8 cellular contexts compared by ENCODE assay signal in the genomic region with DNA sequence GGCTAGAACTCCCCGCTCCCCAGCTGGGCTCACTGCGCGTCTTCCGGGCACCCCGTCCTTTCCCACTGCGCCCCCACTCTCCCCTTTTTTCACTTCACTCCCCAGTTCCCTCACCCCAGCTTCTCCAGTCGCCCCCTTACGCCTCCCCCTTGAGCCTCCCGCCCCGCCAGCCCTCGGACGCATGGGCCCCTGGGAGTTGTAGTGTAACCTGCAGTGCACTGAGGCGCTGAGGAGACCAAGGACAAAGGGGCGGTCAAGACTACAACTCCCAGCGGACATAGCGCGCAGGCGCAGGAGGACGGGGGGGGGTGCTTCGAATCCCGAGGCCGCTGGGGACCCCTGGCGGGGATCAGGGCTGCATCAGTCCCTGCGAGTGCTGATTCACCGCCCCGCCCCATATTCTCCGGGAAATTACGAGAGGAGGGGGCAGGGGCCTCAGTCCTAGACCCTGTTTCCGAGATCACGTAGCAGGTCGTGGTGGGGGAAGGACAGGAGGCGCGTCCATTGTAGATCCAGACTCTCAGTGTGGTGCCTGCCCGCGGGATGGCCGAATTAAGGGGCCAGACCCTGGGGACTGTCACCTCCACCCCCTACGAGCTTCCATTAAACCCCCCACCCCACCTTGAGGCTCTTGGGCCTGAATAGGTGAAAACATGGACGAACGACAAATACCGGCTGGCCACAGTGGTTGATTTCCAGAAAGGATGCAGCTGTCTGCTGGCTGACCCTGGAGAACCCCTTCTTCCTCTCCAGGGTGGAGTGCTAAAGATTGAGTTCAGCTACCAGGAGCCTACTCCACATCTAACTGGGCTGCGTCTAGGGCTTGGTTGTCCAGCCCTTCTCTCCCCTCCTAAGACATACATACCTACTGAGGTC. TPM values are rescaled to one million over a fixed set of nuclear protein-coding genes. Genes with fewer than 3 reads are reported as not detected.
DNase-seq lines count a peak whose midpoint lies in the region; ATAC-seq and TF ChIP-seq lines count a peak whose summit lies in the region.

No MANE protein-coding gene starts in this region.

- H3K4me3 Mint-ChIP-seq in activated naive CD8-positive, alpha-beta T cell treated with anti-CD3 and anti-CD28 coated beads, Interleukin-2, amount 50 U/mL, for 24 hours, result peak overlapping the region; percentile 94

- peak overlapping the region; percentile 87 for H3K27ac Mint-ChIP-seq in activated naive CD8-positive, alpha-beta T cell treated with anti-CD3 and anti-CD28 coated beads, Interleukin-2, amount 50 U/mL, for 24 hours

- TF ChIP-seq CTCF in GM12874 (IDR thresholded peaks at IDR 0.05; ENCODE audit: insufficient read depth, low read depth, low read length) (peak; percentile 81), SU-DHL-6 (IDR thresholded peaks at IDR 0.05; ENCODE audit: insufficient read depth, low read length, poor library complexity, severe bottlenecking) (peak; percentile 77), cardiac muscle cell (IDR thresholded peaks at IDR 0.05; ENCODE audit: low read depth, low read length) (peak; percentile 82), parathyroid adenoma (IDR thresholded peaks at IDR 0.05) (peak; percentile 88), transverse colon (IDR thresholded peaks at IDR 0.05) (peak; percentile 59 to 96 (median 71))

- peak; percentile 66 for TF ChIP-seq EP300 in transverse colon (IDR thresholded peaks at IDR 0.05; ENCODE audit: low read depth)

- DNase-seq in NCI-H1417 (lab: John Stamatoyannopoulos, UW) (peak; percentile 99 to 100 (median 99)), cardiac muscle cell (ENCODE audit: low read depth in 1 of 2, low spot score in 1 of 2) (peak; percentile 98 to 99), transverse colon (peak; percentile 96)
- peak; percentile 92 for DNase-seq in activated naive CD8-positive, alpha-beta T cell treated with anti-CD3 and anti-CD28 coated beads, Interleukin-2, amount 50 U/mL, for 24 hours

- peaks cover 37% of the 10 kb centered on the region for H3K36me3 Mint-ChIP-seq in activated naive CD8-positive, alpha-beta T cell treated with anti-CD3 and anti-CD28 coated beads, Interleukin-2, amount 50 U/mL, for 24 hours (ENCODE audit: low read depth)

- H3K27ac ChIP-seq in SU-DHL-6 (ENCODE audit: low read depth, low read length) (peak overlapping the region; percentile 77), cardiac muscle cell (peak overlapping the region; percentile 98), parathyroid adenoma (peak overlapping the region; percentile 97), transverse colon (peak overlapping the region; percentile 99 to 100 (median 100))

- peaks cover 17% of the 10 kb centered on the region for H3K4me1 ChIP-seq in cardiac muscle cell (ENCODE audit: low read depth)
- H3K4me1 ChIP-seq in parathyroid adenoma, result no peaks in the 10 kb centered on the region
- H3K4me1 ChIP-seq in transverse colon, result peaks cover 10 to 45% (median 30%) of the 10 kb centered on the region in 4 donors

- peaks cover 4% of the 10 kb centered on the region for H3K9me3 Mint-ChIP-seq in activated naive CD8-positive, alpha-beta T cell treated with anti-CD3 and anti-CD28 coated beads, Interleukin-2, amount 50 U/mL, for 24 hours

- H3K9me3 ChIP-seq in SU-DHL-6 (ENCODE audit: insufficient read depth, low read length) (no peaks in the 10 kb centered on the region), cardiac muscle cell (ENCODE audit: low read depth) (no peaks in the 10 kb centered on the region), parathyroid adenoma (ENCODE audit: control insufficient read depth, low read length) (no peaks in the 10 kb centered on the region), transverse colon (no peaks in the 10 kb centered on the region)

- H3K27me3 ChIP-seq in SU-DHL-6 (ENCODE audit: low read length) (no peaks in the 10 kb centered on the region), cardiac muscle cell (no peaks in the 10 kb centered on the region), parathyroid adenoma (ENCODE audit: control insufficient read depth, insufficient read depth, low read length) (no peaks in the 10 kb centered on the region), transverse colon (no peaks in the 10 kb centered on the region)

- H4K20me1 ChIP-seq in SU-DHL-6 (ENCODE audit: low read depth, low read length), result peaks cover 30% of the 10 kb centered on the region

- H2AFZ ChIP-seq in SU-DHL-6 (ENCODE audit: low read depth, low read length, severe bottlenecking) (peak overlapping the region; percentile 97), parathyroid adenoma (peak overlapping the region; percentile 90)

- ATAC-seq in HG02798 (IDR thresholded peaks at IDR 0.05; ENCODE audit: poor library complexity, unreplicated experiment), result peak; percentile 90
- ATAC-seq in activated naive CD8-positive, alpha-beta T cell treated with anti-CD3 and anti-CD28 coated beads, Interleukin-2, amount 50 U/mL, for 24 hours, result peak; percentile 99

- TF ChIP-seq POLR2A in transverse colon (IDR thresholded peaks at IDR 0.05), result no peak

- in situ Hi-C loops in transverse colon (cut with MboI; ENCODE audit: low pct_ligation_motif_present in 1 of 4, low pct_unique_long_range_greater_than_20kb in 1 of 4, low sequenced_read_pairs in 3 of 4), result no loop called here

- peaks cover 44% of the 10 kb centered on the region for H3K79me2 ChIP-seq in SU-DHL-6 (ENCODE audit: insufficient read depth, low read length)
- peaks cover 21% of the 10 kb centered on the region for H3K79me2 ChIP-seq in parathyroid adenoma

- H3K4me3 ChIP-seq in SU-DHL-6 (ENCODE audit: insufficient read depth, low read length, poor library complexity, severe bottlenecking), result peak overlapping the region; percentile 76
- peak overlapping the region; percentile 67 for H3K4me3 ChIP-seq in cardiac muscle cell
- H3K4me3 ChIP-seq in parathyroid adenoma (ENCODE audit: low read depth, low read length), result peak overlapping the region; percentile 82
- peak overlapping the region; percentile 83 to 99 (median 96) for H3K4me3 ChIP-seq in transverse colon

- H3K9me2 ChIP-seq in SU-DHL-6 (replicated peaks; ENCODE audit: insufficient read depth, low read length), result no peaks in the 10 kb centered on the region

- H3K9ac ChIP-seq in SU-DHL-6 (ENCODE audit: low read length) (peak overlapping the region; percentile 99), parathyroid adenoma (peak overlapping the region; percentile 74)

- intact Hi-C loops in transverse colon (cut with DNase I; ENCODE audit: low total_unique reads), result loop anchor here (5.0 kb wide), 1 partner anchor 42 kb away; no protein-coding TSS in a partner anchor

- peaks cover 50% of the 10 kb centered on the region for H3K4me1 Mint-ChIP-seq in activated naive CD8-positive, alpha-beta T cell treated with anti-CD3 and anti-CD28 coated beads, Interleukin-2, amount 50 U/mL, for 24 hours

- no peaks in the 10 kb centered on the region for H3K27me3 Mint-ChIP-seq in activated naive CD8-positive, alpha-beta T cell treated with anti-CD3 and anti-CD28 coated beads, Interleukin-2, amount 50 U/mL, for 24 hours

- H3K36me3 ChIP-seq in SU-DHL-6 (ENCODE audit: low read length), result peaks cover 30% of the 10 kb centered on the region
- H3K36me3 ChIP-seq in cardiac muscle cell, result peaks cover 4% of the 10 kb centered on the region
- H3K36me3 ChIP-seq in parathyroid adenoma (ENCODE audit: control insufficient read depth, insufficient read depth, low read length), result no peaks in the 10 kb centered on the region
- no peaks in the 10 kb centered on the region for H3K36me3 ChIP-seq in transverse colon

- peaks cover 4% of the 10 kb centered on the region; the same call in 1 of the 2 replicates for H3F3A ChIP-seq in SU-DHL-6 (ENCODE audit: insufficient read depth)

- WGBS in transverse colon (ENCODE audit: low coverage in 1 of 2), 2 donors, result 0 to 2% methylated on average over 2 to 28 of the region's 41 CpGs

- H3K4me2 ChIP-seq in SU-DHL-6 (ENCODE audit: low read depth, low read length, poor library complexity, severe bottlenecking) (peak overlapping the region; percentile 79), parathyroid adenoma (ENCODE audit: low read length) (peak overlapping the region; percentile 74)

RNA-seq across cellular contexts. Expression of gene YWHAG, which starts 0.6 kb away (rescaled TPM):
- 90.5 and 97.9 TPM in 2 replicates for total RNA-seq in cardiac muscle cell
- polyA plus RNA-seq in cardiac muscle cell, result 25.0 and 29.2 TPM in 2 replicates
- total RNA-seq in transverse colon, result 10 to 100 TPM; 35.9 to 71.6 (median 48.2) TPM

RNA-seq across cellular contexts. Expression of gene SSC4D, which starts 50.1 kb away (rescaled TPM):
- total RNA-seq in cardiac muscle cell (17.3 and 33.5 TPM in 2 replicates), transverse colon (under 1 TPM in 1 of 4 donors, not detected in 3; 0.41 TPM)
- 13.3 and 28.2 TPM in 2 replicates for polyA plus RNA-seq in cardiac muscle cell

RNA-seq across cellular contexts. Expression of gene HSPB1, which starts 56.9 kb away (rescaled TPM):
- 1,267 and 1,807 TPM in 2 replicates for total RNA-seq in cardiac muscle cell
- polyA plus RNA-seq in cardiac muscle cell, result 2,642 and 3,793 TPM in 2 replicates
- total RNA-seq in transverse colon, result 1,000 to 10,000 TPM in 1 of 4 donors, 100 to 1,000 TPM in 3; 387 to 1,086 (median 519) TPM

Comparison
In these comparisons a context has a peak if more than half of its experiments do, and no peak if none do; other contexts are left out.
1. Peak in every context shown above with its lines: DNase-seq, ATAC-seq, H3K4me3 ChIP-seq and H3K27ac ChIP-seq.
2. RNA of gene SSC4D, which starts 50.1 kb away (total RNA-seq): 17.3 to 33.5 TPM in cardiac muscle cell; 0.41 TPM in transverse colon; every median in the first group is over 10 times any median in the second.